9 cellular contexts compared by ENCODE assay signal in genomic region chr10:16437540-16437894, GRCh38. TPM values are rescaled to one million over a fixed set of nuclear protein-coding genes. Genes with fewer than 3 reads are reported as not detected.
A peak's percentile ranks its signal among the peaks of the same experiment; 100 is the strongest.
DNase-seq lines count a peak whose midpoint lies in the region; ATAC-seq and TF ChIP-seq lines count a peak whose summit lies in the region.
"Had no signal": no experiment of that assay in that cellular context is flagged by ENCODE, and none has a peak within 500 bp of the region (broad histone marks: within the 10 kb centered on the region; RNA-seq: fewer than 3 reads in every experiment).

No MANE protein-coding gene starts in this region.

- peak overlapping the region; percentile 32 to 43 for H3K9ac ChIP-seq in liver (ENCODE audit: low read depth in 1 of 2, low read length in 2 of 2)

- H3K27me3 ChIP-seq in liver (ENCODE audit: control insufficient read depth in 4 of 4, insufficient read depth in 4 of 4, low read length in 3 of 4) (no peaks in the 10 kb centered on the region), tibial nerve (no peaks in the 10 kb centered on the region)

- H3K9me3 Mint-ChIP-seq in activated T-cell treated with anti-CD3 and anti-CD28 coated beads, Interleukin-2, amount 50 U/mL, for 72 hours = no peaks in the 10 kb centered on the region
- no peaks in the 10 kb centered on the region for H3K9me3 Mint-ChIP-seq in activated naive CD8-positive, alpha-beta T cell treated with anti-CD3 and anti-CD28 coated beads for 36 hours

- H3K4me1 Mint-ChIP-seq in activated T-cell treated with anti-CD3 and anti-CD28 coated beads, Interleukin-2, amount 50 U/mL, for 72 hours (ENCODE audit: low read depth) = peaks cover 53% of the 10 kb centered on the region
- H3K4me1 Mint-ChIP-seq in activated naive CD8-positive, alpha-beta T cell treated with anti-CD3 and anti-CD28 coated beads for 36 hours = peaks cover 44% of the 10 kb centered on the region

- peak overlapping the region; percentile 95 to 96 for H3K4me3 Mint-ChIP-seq in activated T-cell treated with anti-CD3 and anti-CD28 coated beads, Interleukin-2, amount 50 U/mL, for 72 hours
- H3K4me3 Mint-ChIP-seq in activated naive CD8-positive, alpha-beta T cell treated with anti-CD3 and anti-CD28 coated beads for 36 hours = peak overlapping the region; percentile 93

- TF ChIP-seq RAD21 in liver (IDR thresholded peaks at IDR 0.05) = no peak

- H3K4me1 ChIP-seq in liver (ENCODE audit: control insufficient read depth in 4 of 4, insufficient read depth in 4 of 4, low read length in 3 of 4) = peaks cover 6 to 25% (median 14%) of the 10 kb centered on the region in 4 donors
- H3K4me1 ChIP-seq in tibial nerve = peaks cover 0 to 32% (median 0%) of the 10 kb centered on the region in 4 donors

- TF ChIP-seq CTCF in liver (IDR thresholded peaks at IDR 0.05; ENCODE audit: low read depth, low read length, missing input control) (no peak), tibial nerve (IDR thresholded peaks at IDR 0.05) (no peak)

- H3K27ac ChIP-seq in liver (ENCODE audit: low read depth in 1 of 2, low read length in 2 of 2) (peak overlapping the region; percentile 64 to 72), tibial nerve (peak overlapping the region in 2 of 4 donors; percentile 75 to 82)

- peaks cover 0 to 2% (median 0%) of the 10 kb centered on the region in 4 donors for H3K36me3 ChIP-seq in liver (ENCODE audit: control insufficient read depth in 4 of 4, insufficient read depth in 3 of 4, low read depth in 1 of 4, low read length in 3 of 4)
- H3K36me3 ChIP-seq in tibial nerve = peaks cover 0 to 3% (median 0%) of the 10 kb centered on the region in 3 donors

- peak overlapping the region; percentile 92 for H3K27ac Mint-ChIP-seq in activated T-cell treated with anti-CD3 and anti-CD28 coated beads, Interleukin-2, amount 50 U/mL, for 72 hours
- H3K27ac Mint-ChIP-seq in activated naive CD8-positive, alpha-beta T cell treated with anti-CD3 and anti-CD28 coated beads for 36 hours = peak overlapping the region; percentile 94

- 73% methylated on average over 5 of the region's 5 CpGs for WGBS in liver
- WGBS in tibial nerve, 2 donors = 79 to 88% methylated on average over 5 of the region's 5 CpGs

- H3K36me3 Mint-ChIP-seq in activated T-cell treated with anti-CD3 and anti-CD28 coated beads, Interleukin-2, amount 50 U/mL, for 72 hours (ENCODE audit: insufficient read depth in 2 of 2) = peaks cover 2 to 5% of the 10 kb centered on the region in 2 donors
- peaks cover 41% of the 10 kb centered on the region for H3K36me3 Mint-ChIP-seq in activated naive CD8-positive, alpha-beta T cell treated with anti-CD3 and anti-CD28 coated beads for 36 hours

- H3K27me3 Mint-ChIP-seq in activated T-cell treated with anti-CD3 and anti-CD28 coated beads, Interleukin-2, amount 50 U/mL, for 72 hours (ENCODE audit: low read depth) = no peaks in the 10 kb centered on the region
- H3K27me3 Mint-ChIP-seq in activated naive CD8-positive, alpha-beta T cell treated with anti-CD3 and anti-CD28 coated beads for 36 hours = no peaks in the 10 kb centered on the region

- H3K4me3 ChIP-seq in liver (ENCODE audit: low read depth in 1 of 3, low read length in 3 of 3) (peak overlapping the region; percentile 70 to 81 (median 72)), tibial nerve (peak overlapping the region; percentile 35 to 71 (median 70))

- no peak for DNase-seq in activated T-cell treated with anti-CD3 and anti-CD28 coated beads, Interleukin-2, amount 50 U/mL, for 72 hours
- no peak for DNase-seq in activated T-cell treated with anti-CD3 and anti-CD28 coated beads for 4 hours
- no peak for DNase-seq in activated naive CD8-positive, alpha-beta T cell treated with anti-CD3 and anti-CD28 coated beads for 36 hours
- no peak for DNase-seq in tibial nerve (ENCODE audit: low spot score in 2 of 2)
- DNase-seq in midbrain (lab: John Stamatoyannopoulos, UW) = no peak
- DNase-seq in amygdala (lab: John Stamatoyannopoulos, UW) = no peak
- DNase-seq: activated effector memory CD4-positive, alpha-beta T cell treated with anti-CD3 and anti-CD28 coated beads, Interleukin-2, amount 50 U/mL, for 16 hours had no signal

- H3K9me3 ChIP-seq in liver (ENCODE audit: control insufficient read depth in 4 of 4, low read length in 3 of 4) (no peaks in the 10 kb centered on the region), tibial nerve (no peaks in the 10 kb centered on the region)

- TF ChIP-seq EP300 in tibial nerve (IDR thresholded peaks at IDR 0.05) = no peak

- ATAC-seq in activated T-cell treated with anti-CD3 and anti-CD28 coated beads, Interleukin-2, amount 50 U/mL, for 72 hours (replicated peaks in 1 of 2) = no peak
- ATAC-seq in GM21526 (IDR thresholded peaks at IDR 0.05; ENCODE audit: low FRiP score, unreplicated experiment) = no peak

- no peak for TF ChIP-seq POLR2A in tibial nerve (IDR thresholded peaks at IDR 0.05)

TF ChIP-seq in liver, 16 proteins besides CTCF, POLR2A, EP300 and RAD21:
- TF ChIP-seq HNF4A (conservative IDR thresholded peaks at IDR 0.05) (no peak), ATF3 (IDR thresholded peaks at IDR 0.05) (no peak), YY1 (IDR thresholded peaks at IDR 0.05) (no peak), MAX (IDR thresholded peaks at IDR 0.05) (no peak), FOXA1 (IDR thresholded peaks at IDR 0.05) (no peak)

RNA-seq across cellular contexts. Expression of gene PTER, which starts 0.7 kb away (rescaled TPM):
- total RNA-seq in activated T-cell treated with anti-CD3 and anti-CD28 coated beads, Interleukin-2, amount 50 U/mL, for 72 hours = 10 to 100 TPM; 25.7 to 40.7 TPM
- total RNA-seq in activated naive CD8-positive, alpha-beta T cell treated with anti-CD3 and anti-CD28 coated beads for 36 hours = 10 to 100 TPM; 22.9 to 28.0 TPM
- total RNA-seq in liver (10 to 100 TPM in 1 of 2 donors, 1 to 10 TPM in 1; 9.2 to 15.7 TPM), tibial nerve (10 to 100 TPM in 2 of 4 donors, 1 to 10 TPM in 2; 4.9 to 26.4 (median 12.1) TPM)
- 1 to 10 TPM; 4.4 to 8.6 TPM for polyA plus RNA-seq in liver
